Comparison of ENCODE assay signal across 14 cellular contexts in the genomic region with DNA sequence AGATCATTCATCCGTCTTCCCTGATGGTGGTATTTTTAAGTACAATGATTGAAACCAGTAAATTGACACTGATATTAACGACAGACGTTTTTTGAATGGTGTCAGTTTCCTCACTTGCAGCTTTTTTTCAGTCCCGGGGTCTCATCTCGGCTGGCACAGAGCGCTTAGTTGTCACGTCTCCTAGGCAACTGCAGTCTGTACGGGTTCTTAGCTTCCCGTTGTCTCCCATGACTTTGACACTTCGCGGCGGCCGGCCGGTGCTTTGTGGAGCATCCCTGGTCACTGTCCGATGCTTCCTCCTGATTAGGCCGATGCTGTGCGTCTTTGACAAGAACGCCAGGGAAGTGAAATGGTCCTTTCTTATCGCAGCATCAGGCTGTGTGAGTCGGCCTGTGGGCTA.
DNase-seq lines count a peak whose midpoint lies in the region; ATAC-seq and TF ChIP-seq lines count a peak whose summit lies in the region.
"Had no signal": no experiment of that assay in that cellular context is flagged by ENCODE, and none has a peak within 500 bp of the region (broad histone marks: within the 10 kb centered on the region; RNA-seq: fewer than 3 reads in every experiment).

No MANE protein-coding gene starts in this region.

- no peak overlapping the region for H3K4me3 ChIP-seq in right cardiac atrium (ENCODE audit: low read length)
- H3K4me3 ChIP-seq in prostate gland = no peak overlapping the region
- no peak overlapping the region for H3K4me3 ChIP-seq in ascending aorta
- H3K4me3 ChIP-seq: GM12878, GM23248 had no signal

- intact Hi-C loops in right cardiac atrium (cut with DNase I) (no loop called here), Right ventricle myocardium superior (cut with DNase I) (no loop called here), prostate gland (cut with DNase I) (no loop called here), ascending aorta (cut with DNase I) (no loop called here)

- no peak overlapping the region for H3K27ac ChIP-seq in right cardiac atrium (ENCODE audit: low read length)
- no peak overlapping the region for H3K27ac ChIP-seq in prostate gland
- H3K27ac ChIP-seq in ascending aorta = no peak overlapping the region
- H3K27ac ChIP-seq: C4-2B, GM23248 had no signal

- H3K4me1 ChIP-seq in right cardiac atrium (ENCODE audit: control insufficient read depth, insufficient read depth, low read length) (peaks cover 4% of the 10 kb centered on the region), prostate gland (replicated peaks) (no peaks in the 10 kb centered on the region), ascending aorta (no peaks in the 10 kb centered on the region)

- H3K9me3 ChIP-seq in right cardiac atrium (ENCODE audit: control insufficient read depth, low read length) = no peaks in the 10 kb centered on the region
- H3K9me3 ChIP-seq in prostate gland = no peaks in the 10 kb centered on the region
- no peaks in the 10 kb centered on the region for H3K9me3 ChIP-seq in ascending aorta

- DNase-seq in right cardiac atrium (peak in 2 of 3 donors; percentile 33 to 39), Right ventricle myocardium superior (no peak), SK-N-DZ (ENCODE audit: low spot score) (peak; percentile 84), left kidney (ENCODE audit: low read depth, low spot score) (peak; percentile 92), prostate gland (ENCODE audit: low spot score) (no peak), ecto neural progenitor cell (ENCODE audit: low spot score) (no peak), ascending aorta (ENCODE audit: low spot score in 2 of 2) (no peak)
- DNase-seq: ACHN; CD4-positive, alpha-beta memory T cell; DMS79; GM23248 had no signal

- WGBS in right cardiac atrium = 66% methylated on average over 20 of the region's 20 CpGs
- WGBS in prostate gland = 86% methylated on average over 20 of the region's 20 CpGs

- no peak for TF ChIP-seq POLR2A in prostate gland (IDR thresholded peaks at IDR 0.05)

- H3K36me3 ChIP-seq in prostate gland = no peaks in the 10 kb centered on the region
- no peaks in the 10 kb centered on the region for H3K36me3 ChIP-seq in ascending aorta

- TF ChIP-seq CTCF in prostate gland (IDR thresholded peaks at IDR 0.05) (no peak), ascending aorta (IDR thresholded peaks at IDR 0.05) (no peak)

- H3K27me3 ChIP-seq in right cardiac atrium (ENCODE audit: control insufficient read depth, insufficient read depth) (no peaks in the 10 kb centered on the region), prostate gland (replicated peaks; ENCODE audit: insufficient read depth) (no peaks in the 10 kb centered on the region), ascending aorta (no peaks in the 10 kb centered on the region)

- ATAC-seq in right cardiac atrium = no peak
- ATAC-seq in Right ventricle myocardium superior (ENCODE audit: poor library complexity) = no peak
- ATAC-seq: GM12878, HCT116 had no signal

Comparison
In these comparisons a context has a peak if more than half of its experiments do, and no peak if none do; other contexts are left out.
1. DNase-seq: peak in right cardiac atrium (2 of 3), SK-N-DZ (single experiment) and left kidney (single experiment); none in Right ventricle myocardium superior (single experiment), prostate gland (single experiment), ecto neural progenitor cell (single experiment) and ascending aorta (0 of 2).